ENCODE assay signal across 16 cellular contexts in genomic region chr15:62600376-62600775, GRCh38.
DNase-seq lines count a peak whose midpoint lies in the region; ATAC-seq and TF ChIP-seq lines count a peak whose summit lies in the region.
"Had no signal": no experiment of that assay in that cellular context is flagged by ENCODE, and none has a peak within 500 bp of the region (broad histone marks: within the 10 kb centered on the region; RNA-seq: fewer than 3 reads in every experiment).

No MANE protein-coding gene starts in this region.

- no peaks in the 10 kb centered on the region for H3K9me3 Mint-ChIP-seq in activated T-helper 1 cell treated with anti-CD3 and anti-CD28 coated beads, Interleukin-12 subunit alpha, Interleukin-12 subunit beta, Interleukin-2, Interleukin-4 antibody, amounts not matched to agents 30 ng/mL and 10 ng/mL and 1 ng/mL, durations not matched to agents 14 hours and 24 hours and 36 hours
- H3K9me3 Mint-ChIP-seq: CD8-positive, alpha-beta T cell had no signal

- H3K36me3 ChIP-seq in osteoblast (ENCODE audit: insufficient read depth, low read length) (no peaks in the 10 kb centered on the region), vagina (no peaks in the 10 kb centered on the region)
- H3K36me3 ChIP-seq: BLaER1 treated with 17β-estradiol and CSF1 and Interleukin-3, amounts not matched to agents 10 nM and 100 nM; HAP-1; Peyer's patch had no signal

- ATAC-seq in GM18873 (IDR thresholded peaks at IDR 0.05; ENCODE audit: low FRiP score, unreplicated experiment) (no peak), GM19397 (IDR thresholded peaks at IDR 0.05; ENCODE audit: unreplicated experiment) (no peak)
- ATAC-seq: CD8-positive, alpha-beta T cell had no signal

- no peaks in the 10 kb centered on the region for H3K27me3 ChIP-seq in osteoblast (ENCODE audit: insufficient read depth, low read length)
- no peaks in the 10 kb centered on the region for H3K27me3 ChIP-seq in vagina
- H3K27me3 ChIP-seq: BLaER1 treated with 17β-estradiol and CSF1 and Interleukin-3, amounts not matched to agents 10 nM and 100 nM; Peyer's patch had no signal

- H3K4me2 ChIP-seq in osteoblast (ENCODE audit: insufficient read depth, low read length): no peak overlapping the region
- H3K4me2 ChIP-seq: BLaER1 treated with 17β-estradiol and CSF1 and Interleukin-3, amounts not matched to agents 10 nM and 100 nM had no signal

- no peak for TF ChIP-seq CTCF in osteoblast (IDR thresholded peaks at IDR 0.05; ENCODE audit: extremely low read depth, low read depth, low read length)
- no peak for TF ChIP-seq CTCF in vagina (IDR thresholded peaks at IDR 0.05)

- no peaks in the 10 kb centered on the region for H4K20me1 ChIP-seq in osteoblast (ENCODE audit: insufficient read depth, low read length)
- H4K20me1 ChIP-seq: BLaER1 treated with 17β-estradiol and CSF1 and Interleukin-3, amounts not matched to agents 10 nM and 100 nM had no signal

- no peak overlapping the region for H3K4me3 ChIP-seq in osteoblast (ENCODE audit: insufficient read depth, low read length)
- no peak overlapping the region for H3K4me3 ChIP-seq in vagina
- H3K4me3 ChIP-seq: BLaER1 treated with 17β-estradiol and CSF1 and Interleukin-3, amounts not matched to agents 10 nM and 100 nM; HAP-1; Peyer's patch had no signal

- peaks cover 4% of the 10 kb centered on the region for H3K27me3 Mint-ChIP-seq in activated T-helper 1 cell treated with anti-CD3 and anti-CD28 coated beads, Interleukin-12 subunit alpha, Interleukin-12 subunit beta, Interleukin-2, Interleukin-4 antibody, amounts not matched to agents 30 ng/mL and 10 ng/mL and 1 ng/mL, durations not matched to agents 14 hours and 24 hours and 36 hours (ENCODE audit: insufficient read depth)

- H3K4me1 Mint-ChIP-seq in activated T-helper 1 cell treated with anti-CD3 and anti-CD28 coated beads, Interleukin-12 subunit alpha, Interleukin-12 subunit beta, Interleukin-2, Interleukin-4 antibody, amounts not matched to agents 30 ng/mL and 10 ng/mL and 1 ng/mL, durations not matched to agents 14 hours and 24 hours and 36 hours (ENCODE audit: low read depth): no peaks in the 10 kb centered on the region

- TF ChIP-seq POLR2A in vagina (IDR thresholded peaks at IDR 0.05): no peak

- H3K27ac ChIP-seq in osteoblast (ENCODE audit: low read depth, low read length) (no peak overlapping the region), vagina (peak overlapping the region; percentile 26)
- H3K27ac ChIP-seq: BLaER1 treated with 17β-estradiol and CSF1 and Interleukin-3, amounts not matched to agents 10 nM and 100 nM; Peyer's patch had no signal

- H3K36me3 Mint-ChIP-seq in activated T-helper 1 cell treated with anti-CD3 and anti-CD28 coated beads, Interleukin-12 subunit alpha, Interleukin-12 subunit beta, Interleukin-2, Interleukin-4 antibody, amounts not matched to agents 30 ng/mL and 10 ng/mL and 1 ng/mL, durations not matched to agents 14 hours and 24 hours and 36 hours (ENCODE audit: low read depth): no peaks in the 10 kb centered on the region
- H3K36me3 Mint-ChIP-seq: CD8-positive, alpha-beta T cell had no signal

- H2AFZ ChIP-seq in osteoblast (ENCODE audit: low read length): no peak overlapping the region

- DNase-seq in LHCN-M2 (ENCODE audit: low read depth): peak; percentile 41
- DNase-seq in epidermal melanocyte (ENCODE audit: insufficient read length, low spot score): peak; percentile 45
- DNase-seq in osteoblast (ENCODE audit: insufficient read length, low spot score, missing footprints): peak; percentile 65
- no peak for DNase-seq in vagina (ENCODE audit: extremely low spot score in 2 of 2)
- no peak for DNase-seq in activated T-helper 1 cell treated with anti-CD3 and anti-CD28 coated beads, Interleukin-12 subunit alpha, Interleukin-12 subunit beta, Interleukin-2, Interleukin-4 antibody, amounts not matched to agents 30 ng/mL and 10 ng/mL and 1 ng/mL, durations not matched to agents 14 hours and 24 hours and 36 hours (ENCODE audit: low spot score)
- DNase-seq: CD8-positive, alpha-beta T cell; NCI-H1105; NCI-H2081 treated with DMSO at 0.1 percent for 48 hours; NCI-H446 treated with DMSO at 0.1 percent for 48 hours; NCI-H748 treated with DMSO at 0.1 percent for 48 hours; NK-92 treated with Interleukin-12 subunit alpha and Interleukin-12 subunit beta, amount 100 ng/mL, for 24 hours; Peyer's patch had no signal

- H3K4me1 ChIP-seq in osteoblast (ENCODE audit: insufficient read depth, low read length): peaks cover 26% of the 10 kb centered on the region
- peaks cover 23% of the 10 kb centered on the region for H3K4me1 ChIP-seq in vagina
- H3K4me1 ChIP-seq: BLaER1 treated with 17β-estradiol and CSF1 and Interleukin-3, amounts not matched to agents 10 nM and 100 nM; Peyer's patch had no signal

- no peaks in the 10 kb centered on the region for H3K79me2 ChIP-seq in osteoblast (ENCODE audit: insufficient read depth, low read length)

- H3K9me3 ChIP-seq in osteoblast (ENCODE audit: low read depth, low read length) (no peaks in the 10 kb centered on the region), vagina (no peaks in the 10 kb centered on the region)
- H3K9me3 ChIP-seq: BLaER1 treated with 17β-estradiol and CSF1 and Interleukin-3, amounts not matched to agents 10 nM and 100 nM; HAP-1; Peyer's patch had no signal

- intact Hi-C loops in vagina (cut with DNase I): no loop called here
- intact Hi-C loops in activated T-helper 1 cell treated with anti-CD3 and anti-CD28 coated beads, Interleukin-12 subunit alpha, Interleukin-12 subunit beta, Interleukin-2, Interleukin-4 antibody, amounts not matched to agents 30 ng/mL and 10 ng/mL and 1 ng/mL, durations not matched to agents 14 hours and 24 hours and 36 hours (cut with micrococcal nuclease): no loop called here

- no peak overlapping the region for H3K4me3 Mint-ChIP-seq in activated T-helper 1 cell treated with anti-CD3 and anti-CD28 coated beads, Interleukin-12 subunit alpha, Interleukin-12 subunit beta, Interleukin-2, Interleukin-4 antibody, amounts not matched to agents 30 ng/mL and 10 ng/mL and 1 ng/mL, durations not matched to agents 14 hours and 24 hours and 36 hours
- H3K4me3 Mint-ChIP-seq: CD8-positive, alpha-beta T cell had no signal

- H3K27ac Mint-ChIP-seq in activated T-helper 1 cell treated with anti-CD3 and anti-CD28 coated beads, Interleukin-12 subunit alpha, Interleukin-12 subunit beta, Interleukin-2, Interleukin-4 antibody, amounts not matched to agents 30 ng/mL and 10 ng/mL and 1 ng/mL, durations not matched to agents 14 hours and 24 hours and 36 hours: no peak overlapping the region
- H3K27ac Mint-ChIP-seq: CD8-positive, alpha-beta T cell had no signal

Comparison
In these comparisons a context has a peak if more than half of its experiments do, and no peak if none do; other contexts are left out.
1. DNase-seq: peak in LHCN-M2 (single experiment), epidermal melanocyte (single experiment) and osteoblast (single experiment); none in vagina (0 of 2) and activated T-helper 1 cell treated with anti-CD3 and anti-CD28 coated beads, Interleukin-12 subunit alpha, Interleukin-12 subunit beta, Interleukin-2, Interleukin-4 antibody, amounts not matched to agents 30 ng/mL and 10 ng/mL and 1 ng/mL, durations not matched to agents 14 hours and 24 hours and 36 hours (single experiment).